1 cellular context compared by ENCODE assay signal in genomic region chr20:50478162-50479036, GRCh38.
TF ChIP-seq lines count a peak whose summit lies in the region.

No MANE protein-coding gene starts in this region.

TF ChIP-seq in GM12878, 131 proteins besides CTCF, POLR2A, EP300 and RAD21 (continued from another document and continues in another):
- TF ChIP-seq ZBTB11 (CRISPR knock-in tag; IDR thresholded peaks at IDR 0.05) (no peak), STAT3 (IDR thresholded peaks at IDR 0.05; ENCODE audit: low read depth, low read length) (no peak), SIX5 (IDR thresholded peaks at IDR 0.05; ENCODE audit: low read depth, low read length, severe bottlenecking) (no peak), E4F1 (IDR thresholded peaks at IDR 0.05; ENCODE audit: borderline replicate concordance, partially characterized antibody) (no peak), ZNF217 (IDR thresholded peaks at IDR 0.05) (no peak), MTA3 (IDR thresholded peaks at IDR 0.05; ENCODE audit: borderline replicate concordance, low read length) (no peak), ZNF622 (IDR thresholded peaks at IDR 0.05) (no peak), NFYA (IDR thresholded peaks at IDR 0.05; ENCODE audit: borderline replicate concordance, low read depth, low read length) (no peak), ZZZ3 (IDR thresholded peaks at IDR 0.05; ENCODE audit: control insufficient read depth, insufficient read length, low read depth) (no peak), NKRF (conservative IDR thresholded peaks at IDR 0.05) (no peak), BMI1 (IDR thresholded peaks at IDR 0.05; ENCODE audit: borderline replicate concordance) (no peak), TARDBP (IDR thresholded peaks at IDR 0.05; ENCODE audit: borderline replicate concordance) (no peak), POU2F2 (IDR thresholded peaks at IDR 0.05; ENCODE audit: borderline replicate concordance, low read depth, low read length) (no peak), IRF4 (IDR thresholded peaks at IDR 0.05; ENCODE audit: low read depth, low read length) (no peak), IKZF1 (conservative IDR thresholded peaks at IDR 0.05) (0 out of 2 replicates have a peak, but pooled peaks have one; percentile 30), SREBF2 (IDR thresholded peaks at IDR 0.05; ENCODE audit: low read length) (no peak), JUNB (IDR thresholded peaks at IDR 0.05) (no peak), NFIC (IDR thresholded peaks at IDR 0.05; ENCODE audit: low read depth, low read length) (no peak), RFX5 (IDR thresholded peaks at IDR 0.05; ENCODE audit: low read depth, low read length) (no peak), MEF2B (IDR thresholded peaks at IDR 0.05; ENCODE audit: partially characterized antibody, poor library complexity, severe bottlenecking) (no peak), ZNF592 (IDR thresholded peaks at IDR 0.05) (peak; percentile 8; the same call in 1 of the 2 replicates), KLF5 (IDR thresholded peaks at IDR 0.05; ENCODE audit: partially characterized antibody) (no peak), RB1 (IDR thresholded peaks at IDR 0.05; ENCODE audit: borderline replicate concordance) (no peak), USF1 (IDR thresholded peaks at IDR 0.05; ENCODE audit: borderline replicate concordance, extremely low read length, insufficient read depth, low read depth, low read length) (no peak), ZNF24 (IDR thresholded peaks at IDR 0.05) (no peak), ZNF687 (IDR thresholded peaks at IDR 0.05) (peak; percentile 33; the same call in 1 of the 2 replicates), HCFC1 (IDR thresholded peaks at IDR 0.05; ENCODE audit: low read length) (no peak), MTA2 (IDR thresholded peaks at IDR 0.05; ENCODE audit: low read depth) (no peak), NFXL1 (IDR thresholded peaks at IDR 0.05; ENCODE audit: borderline replicate concordance) (no peak), TAF1 (IDR thresholded peaks at IDR 0.05; ENCODE audit: borderline replicate concordance, low read depth, low read length) (no peak), FOS (IDR thresholded peaks at IDR 0.05; ENCODE audit: borderline replicate concordance, extremely low read depth, insufficient read length) (no peak), IRF5 (IDR thresholded peaks at IDR 0.05; ENCODE audit: borderline replicate concordance) (no peak), IRF3 (IDR thresholded peaks at IDR 0.05) (no peak), SPI1 (IDR thresholded peaks at IDR 0.05; ENCODE audit: borderline replicate concordance, insufficient read depth, low read depth, low read length) (peak; percentile 75), PKNOX1 (IDR thresholded peaks at IDR 0.05) (no peak), SMC3 (IDR thresholded peaks at IDR 0.05; ENCODE audit: borderline replicate concordance, low read length) (peak; percentile 62)
